Comparison of ENCODE assay signal across 14 cellular contexts in genomic region chr7:50358306-50358705, GRCh38. TPM values are rescaled to one million over a fixed set of nuclear protein-coding genes. Genes with fewer than 3 reads are reported as not detected.
DNase-seq lines count a peak whose midpoint lies in the region; ATAC-seq and TF ChIP-seq lines count a peak whose summit lies in the region.
"Had no signal": no experiment of that assay in that cellular context is flagged by ENCODE, and none has a peak within 500 bp of the region (broad histone marks: within the 10 kb centered on the region; RNA-seq: fewer than 3 reads in every experiment).

No MANE protein-coding gene starts in this region.

- peak overlapping the region; percentile 68 for H3K4me3 Mint-ChIP-seq in stimulated activated naive CD8-positive, alpha-beta T cell treated with anti-CD3 and anti-CD28 coated beads, Interleukin-15, Interleukin-2, amounts not matched to agents 100 ng/mL and 50 ng/mL, for 24 hours
- H3K4me3 Mint-ChIP-seq in activated CD8-positive, alpha-beta memory T cell treated with anti-CD3 and anti-CD28 coated beads, Interleukin-2, amount 10 ng/mL, durations not matched to agents 7 days and 5 days = peak overlapping the region; percentile 16
- H3K4me3 Mint-ChIP-seq in immature natural killer cell (peak overlapping the region; percentile 69 to 85 (median 78)), osteocyte (ENCODE audit: unreplicated experiment) (no peak overlapping the region)
- H3K4me3 Mint-ChIP-seq: GM23338 had no signal

- peaks cover 98% of the 10 kb centered on the region for H3K36me3 Mint-ChIP-seq in stimulated activated naive CD8-positive, alpha-beta T cell treated with anti-CD3 and anti-CD28 coated beads, Interleukin-15, Interleukin-2, amounts not matched to agents 100 ng/mL and 50 ng/mL, for 24 hours (ENCODE audit: low read depth)
- peaks cover 80% of the 10 kb centered on the region for H3K36me3 Mint-ChIP-seq in activated CD8-positive, alpha-beta memory T cell treated with anti-CD3 and anti-CD28 coated beads, Interleukin-2, amount 10 ng/mL, durations not matched to agents 7 days and 5 days
- H3K36me3 Mint-ChIP-seq in immature natural killer cell (peaks cover 18 to 68% (median 26%) of the 10 kb centered on the region in 3 donors), osteocyte (ENCODE audit: unreplicated experiment) (no peaks in the 10 kb centered on the region)

- CTCF ChIA-PET in activated CD8-positive, alpha-beta memory T cell treated with anti-CD3 and anti-CD28 coated beads, Interleukin-2, amount 10 ng/mL, durations not matched to agents 7 days and 5 days (lab: Charles Lee) = interaction anchor here (1.1 to 12.2 kb wide), 8 partner anchors 8 to 152 kb away, joined by 3 to 207 read pairs (median 5); no protein-coding TSS in a partner anchor

- no peaks in the 10 kb centered on the region for H3K9me3 Mint-ChIP-seq in stimulated activated naive CD8-positive, alpha-beta T cell treated with anti-CD3 and anti-CD28 coated beads, Interleukin-15, Interleukin-2, amounts not matched to agents 100 ng/mL and 50 ng/mL, for 24 hours
- H3K9me3 Mint-ChIP-seq in activated CD8-positive, alpha-beta memory T cell treated with anti-CD3 and anti-CD28 coated beads, Interleukin-2, amount 10 ng/mL, durations not matched to agents 7 days and 5 days (ENCODE audit: low read depth) = no peaks in the 10 kb centered on the region
- H3K9me3 Mint-ChIP-seq in immature natural killer cell = no peaks in the 10 kb centered on the region
- H3K9me3 Mint-ChIP-seq in osteocyte (ENCODE audit: unreplicated experiment) = no peaks in the 10 kb centered on the region
- H3K9me3 Mint-ChIP-seq: GM23338 had no signal

- H3K27me3 Mint-ChIP-seq in stimulated activated naive CD8-positive, alpha-beta T cell treated with anti-CD3 and anti-CD28 coated beads, Interleukin-15, Interleukin-2, amounts not matched to agents 100 ng/mL and 50 ng/mL, for 24 hours = no peaks in the 10 kb centered on the region
- no peaks in the 10 kb centered on the region for H3K27me3 Mint-ChIP-seq in activated CD8-positive, alpha-beta memory T cell treated with anti-CD3 and anti-CD28 coated beads, Interleukin-2, amount 10 ng/mL, durations not matched to agents 7 days and 5 days
- peaks cover 17 to 33% (median 19%) of the 10 kb centered on the region in 3 donors for H3K27me3 Mint-ChIP-seq in immature natural killer cell (ENCODE audit: low read depth in 3 of 3)
- H3K27me3 Mint-ChIP-seq in osteocyte (ENCODE audit: unreplicated experiment) = peaks cover 4% of the 10 kb centered on the region

- ATAC-seq in stimulated activated naive CD8-positive, alpha-beta T cell treated with anti-CD3 and anti-CD28 coated beads, Interleukin-15, Interleukin-2, amounts not matched to agents 100 U/mL and 50 U/mL, for 24 hours = no peak
- ATAC-seq in activated CD8-positive, alpha-beta memory T cell treated with anti-CD3 and anti-CD28 coated beads, Interleukin-2, amount 10 ng/mL, durations not matched to agents 7 days and 5 days = no peak
- ATAC-seq in GM21381 (IDR thresholded peaks at IDR 0.05; ENCODE audit: unreplicated experiment) (no peak), left colon (no peak)
- ATAC-seq: GM23338 had no signal

- DNase-seq in stimulated activated naive CD8-positive, alpha-beta T cell treated with anti-CD3 and anti-CD28 coated beads, Interleukin-15, Interleukin-2, amounts not matched to agents 100 U/mL and 50 U/mL, for 24 hours = no peak
- no peak for DNase-seq in activated CD8-positive, alpha-beta memory T cell treated with anti-CD3 and anti-CD28 coated beads, Interleukin-2, amount 10 ng/mL, durations not matched to agents 7 days and 5 days
- DNase-seq in immature natural killer cell = peak in 2 of 3 donors; percentile 44 to 46
- no peak for DNase-seq in osteocyte (ENCODE audit: extremely low spot score, unreplicated experiment)
- no peak for DNase-seq in left colon
- no peak for DNase-seq in DMS79 (lab: John Stamatoyannopoulos, UW)
- DNase-seq: NCI-H1694 treated with DMSO at 0.1 percent for 48 hours, NCI-H345, nucleus accumbens, SW 1271 had no signal

- H3K4me1 Mint-ChIP-seq in stimulated activated naive CD8-positive, alpha-beta T cell treated with anti-CD3 and anti-CD28 coated beads, Interleukin-15, Interleukin-2, amounts not matched to agents 100 ng/mL and 50 ng/mL, for 24 hours (ENCODE audit: low read depth) = peaks cover 100% of the 10 kb centered on the region
- H3K4me1 Mint-ChIP-seq in activated CD8-positive, alpha-beta memory T cell treated with anti-CD3 and anti-CD28 coated beads, Interleukin-2, amount 10 ng/mL, durations not matched to agents 7 days and 5 days = peaks cover 98% of the 10 kb centered on the region
- H3K4me1 Mint-ChIP-seq in immature natural killer cell (peaks cover 78 to 96% of the 10 kb centered on the region in 2 donors), osteocyte (ENCODE audit: unreplicated experiment) (no peaks in the 10 kb centered on the region)

- intact Hi-C loops in left colon (cut with DNase I, micrococcal nuclease) = loop anchor here in 1 of 2 donors (10.0 kb wide), 1 partner anchor 56 kb away; no protein-coding TSS in a partner anchor

- peak overlapping the region; percentile 97 for H3K27ac Mint-ChIP-seq in stimulated activated naive CD8-positive, alpha-beta T cell treated with anti-CD3 and anti-CD28 coated beads, Interleukin-15, Interleukin-2, amounts not matched to agents 100 ng/mL and 50 ng/mL, for 24 hours
- peak overlapping the region; percentile 91 for H3K27ac Mint-ChIP-seq in activated CD8-positive, alpha-beta memory T cell treated with anti-CD3 and anti-CD28 coated beads, Interleukin-2, amount 10 ng/mL, durations not matched to agents 7 days and 5 days
- peak overlapping the region; percentile 98 to 100 (median 99) for H3K27ac Mint-ChIP-seq in immature natural killer cell
- no peak overlapping the region for H3K27ac Mint-ChIP-seq in osteocyte (ENCODE audit: unreplicated experiment)
- H3K27ac Mint-ChIP-seq: GM23338 had no signal

- TF ChIP-seq CTCF in osteocyte (IDR thresholded peaks at IDR 0.05) = no peak

RNA-seq across cellular contexts. Expression of gene IKZF1, which starts 53.8 kb away (rescaled TPM):
- 100 to 1,000 TPM; 348 to 374 TPM for total RNA-seq in activated CD8-positive, alpha-beta memory T cell treated with anti-CD3 and anti-CD28 coated beads, Interleukin-2, amount 10 ng/mL, durations not matched to agents 7 days and 5 days
- polyA plus RNA-seq in immature natural killer cell = 100 to 1,000 TPM in 1 of 3 donors, 10 to 100 TPM in 2; 79.5 to 307 (median 91.3) TPM
- total RNA-seq in osteocyte = not detected in 2 replicates
- 10 to 100 TPM in 1 of 2 donors, 1 to 10 TPM in 1; 5.6 to 11.2 TPM for total RNA-seq in left colon
- polyA plus RNA-seq: keratinocyte had no signal

Comparison
In these comparisons a context has a peak if more than half of its experiments do, and no peak if none do; other contexts are left out.
1. DNase-seq: peak in immature natural killer cell (2 of 3); none in stimulated activated naive CD8-positive, alpha-beta T cell treated with anti-CD3 and anti-CD28 coated beads, Interleukin-15, Interleukin-2, amounts not matched to agents 100 U/mL and 50 U/mL, for 24 hours (single experiment), activated CD8-positive, alpha-beta memory T cell treated with anti-CD3 and anti-CD28 coated beads, Interleukin-2, amount 10 ng/mL, durations not matched to agents 7 days and 5 days (single experiment), osteocyte (single experiment), left colon (0 of 2) and DMS79 (single experiment).
2. RNA of gene IKZF1, which starts 53.8 kb away (total RNA-seq): 348 to 374 TPM in activated CD8-positive, alpha-beta memory T cell treated with anti-CD3 and anti-CD28 coated beads, Interleukin-2, amount 10 ng/mL, durations not matched to agents 7 days and 5 days; 5.6 to 11.2 TPM in left colon and not detected in osteocyte; every median in the first group is over 10 times any median in the second.